8 cellular contexts compared by ENCODE assay signal in the genomic region with DNA sequence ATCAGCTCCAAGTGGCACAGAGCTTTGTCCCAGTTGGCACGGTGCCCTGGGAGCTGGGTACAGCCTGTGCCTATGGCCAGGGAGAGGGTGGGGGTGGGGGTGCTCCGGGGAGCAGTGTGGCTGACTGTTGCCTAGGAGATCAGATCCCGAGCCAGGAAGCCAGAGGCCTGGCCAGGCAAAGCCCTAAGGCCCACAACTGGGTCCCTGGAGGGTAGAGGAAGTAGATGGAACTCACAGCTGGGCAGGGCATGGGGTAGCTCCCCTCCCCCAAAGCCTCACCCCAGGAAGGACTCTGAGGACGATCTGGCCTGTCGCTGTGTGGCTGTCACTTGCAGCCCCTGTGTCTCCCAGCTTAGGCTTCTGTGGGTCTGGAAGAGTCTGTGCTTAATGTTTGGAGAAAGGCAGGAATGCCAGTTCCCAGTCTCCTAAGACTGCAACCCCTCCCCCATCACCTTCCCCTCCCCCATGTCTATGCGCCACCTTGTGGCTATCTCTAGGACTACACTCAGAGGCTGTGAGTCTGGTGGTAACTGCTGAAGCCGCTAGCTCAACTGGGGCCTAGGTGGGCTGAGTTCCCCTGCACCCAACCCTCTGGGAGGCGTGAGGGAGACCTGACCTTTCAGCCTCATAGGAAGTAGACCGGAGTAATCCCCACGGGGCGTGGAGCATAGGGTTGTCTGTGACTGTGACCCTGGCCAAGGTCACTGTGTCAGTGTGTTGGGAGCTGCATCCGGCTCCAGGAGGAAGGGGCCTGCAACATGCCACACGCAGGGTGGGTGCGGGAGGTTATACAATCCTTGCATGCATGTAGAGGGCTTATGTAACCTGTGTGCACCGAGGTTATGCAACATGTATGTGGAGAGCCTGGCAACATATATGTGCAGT. TPM values are rescaled to one million over a fixed set of nuclear protein-coding genes. Genes with fewer than 3 reads are reported as not detected.
DNase-seq lines count a peak whose midpoint lies in the region; ATAC-seq and TF ChIP-seq lines count a peak whose summit lies in the region.

No MANE protein-coding gene starts in this region.

- peaks cover 0 to 26% (median 9%) of the 10 kb centered on the region in 3 experiments for H3K36me3 ChIP-seq in naive thymus-derived CD4-positive, alpha-beta T cell (ENCODE audit: control insufficient read depth in 2 of 3, insufficient read depth in 3 of 3, low read length in 3 of 3)

- peak; percentile 62 for ATAC-seq in esophagus mucosa
- ATAC-seq in naive thymus-derived CD4-positive, alpha-beta T cell, result peak; percentile 93
- no peak for ATAC-seq in GM18502 (IDR thresholded peaks at IDR 0.05; ENCODE audit: poor library complexity, unreplicated experiment)

- H3K27me3 Mint-ChIP-seq in naive thymus-derived CD4-positive, alpha-beta T cell, result no peaks in the 10 kb centered on the region

- H3K9me3 Mint-ChIP-seq in naive thymus-derived CD4-positive, alpha-beta T cell, result no peaks in the 10 kb centered on the region

- H3K4me1 Mint-ChIP-seq in naive thymus-derived CD4-positive, alpha-beta T cell, result peaks cover 7 to 66% (median 36%) of the 10 kb centered on the region in 7 donors

- DNase-seq in AG09309 (ENCODE audit: low read depth), result no peak
- peak; percentile 53 for DNase-seq in H4 (ENCODE audit: low spot score)
- DNase-seq in NOMO-1 treated with dmso at 0.1 percent for 144 hours (lab: John Stamatoyannopoulos, UW; ENCODE audit: unreplicated experiment), result peak; percentile 33
- peak; percentile 64 for DNase-seq in activated T-cell treated with anti-CD3 and anti-CD28 coated beads for 24 hours (ENCODE audit: low read depth)
- DNase-seq in naive thymus-derived CD4-positive, alpha-beta T cell, result peak; percentile 45 to 80 (median 63)
- peak in 46 of 49 donors; percentile 64 to 94 (median 84) for DNase-seq in substantia nigra (lab: John Stamatoyannopoulos, UW)

- H3K4me3 ChIP-seq in AG09309 (ENCODE audit: control insufficient read depth, low read depth, low read length), result no peak overlapping the region
- H3K4me3 ChIP-seq in naive thymus-derived CD4-positive, alpha-beta T cell (ENCODE audit: low read length), result no peak overlapping the region

- intact Hi-C loops in naive thymus-derived CD4-positive, alpha-beta T cell (cut with micrococcal nuclease), result loop anchor here (1.0 to 2.0 kb wide), 6 partner anchors 11 to 62 kb away; partner anchors contain the start of genes MED24 (in 1 of the 2) and THRA (in 1 of the 2)

- CTCF ChIA-PET in naive thymus-derived CD4-positive, alpha-beta T cell (lab: Charles Lee), result interaction anchor here (0.6 to 6.3 kb wide), 27 partner anchors 10 to 202 kb away, joined by 3 to 106 read pairs (median 4); partner anchors contain the start of genes CASC3, CSF3, MED24 and THRA

- H3K27me3 ChIP-seq in naive thymus-derived CD4-positive, alpha-beta T cell (ENCODE audit: control insufficient read depth in 2 of 2, insufficient read depth in 2 of 2, low read length in 2 of 2), result no peaks in the 10 kb centered on the region

- H3K36me3 Mint-ChIP-seq in naive thymus-derived CD4-positive, alpha-beta T cell, result peaks cover 0 to 20% (median 7%) of the 10 kb centered on the region in 5 donors

- POLR2A ChIA-PET in naive thymus-derived CD4-positive, alpha-beta T cell (lab: Charles Lee), result interaction anchor here (1.0 to 6.6 kb wide), 9 partner anchors 9 to 36 kb away, joined by 3 to 60 read pairs (median 9); partner anchors contain the start of gene THRA

- H3K27ac Mint-ChIP-seq in naive thymus-derived CD4-positive, alpha-beta T cell, result peak overlapping the region in 8 of 9 donors; percentile 42 to 89 (median 68)

- H3K27ac ChIP-seq in naive thymus-derived CD4-positive, alpha-beta T cell (ENCODE audit: low read depth, low read length), result peak overlapping the region; percentile 18
- H3K27ac ChIP-seq in substantia nigra (ENCODE audit: low read depth, low read length, poor library complexity, severe bottlenecking), result peak overlapping the region; percentile 100

- H3K4me1 ChIP-seq in naive thymus-derived CD4-positive, alpha-beta T cell (ENCODE audit: control insufficient read depth in 2 of 2, insufficient read depth in 2 of 2, low read length in 2 of 2), result peaks cover 12 to 35% of the 10 kb centered on the region in 2 donors

- no peaks in the 10 kb centered on the region for H3K9me3 ChIP-seq in naive thymus-derived CD4-positive, alpha-beta T cell (ENCODE audit: control insufficient read depth in 2 of 3, low read length in 3 of 3)

- peak overlapping the region in 8 of 10 donors; percentile 35 to 78 (median 71) for H3K4me3 Mint-ChIP-seq in naive thymus-derived CD4-positive, alpha-beta T cell

- peak; percentile 90 for TF ChIP-seq CTCF in AG09309 (IDR thresholded peaks at IDR 0.05; ENCODE audit: control insufficient read depth, insufficient read depth, low read depth, low read length, missing control alignments)

RNA-seq across cellular contexts. Expression of gene THRA, which starts 12.7 kb away (rescaled TPM):
- total RNA-seq in H4 (2014; rRNA removed; shearing (Covaris generic)), result 13.6 and 16.6 TPM in 2 replicates
- total RNA-seq in esophagus mucosa, result 9.4 TPM
- total RNA-seq in naive thymus-derived CD4-positive, alpha-beta T cell, result 10 to 100 TPM in 4 of 5 experiments, 1 to 10 TPM in 1; 3.2 to 55.9 (median 48.4) TPM
- 10 to 100 TPM; 17.7 to 26.2 TPM for polyA plus RNA-seq in naive thymus-derived CD4-positive, alpha-beta T cell

RNA-seq across cellular contexts. Expression of gene MED24, which starts 21.2 kb away (rescaled TPM):
- total RNA-seq in H4 (2014; rRNA removed; shearing (Covaris generic)), result 33.9 and 44.5 TPM in 2 replicates
- 55.9 TPM for total RNA-seq in esophagus mucosa
- total RNA-seq in naive thymus-derived CD4-positive, alpha-beta T cell, result 100 to 1,000 TPM in 1 of 5 experiments, 10 to 100 TPM in 4; 82.9 to 103 (median 91.4) TPM
- polyA plus RNA-seq in naive thymus-derived CD4-positive, alpha-beta T cell, result 10 to 100 TPM; 46.7 to 62.7 TPM

RNA-seq across cellular contexts. Expression of gene NR1D1, which starts 24.9 kb away (rescaled TPM):
- total RNA-seq in H4 (2014; rRNA removed; shearing (Covaris generic)), result 0.39 and 2.2 TPM in 2 replicates
- total RNA-seq in esophagus mucosa, result 14.6 TPM
- total RNA-seq in naive thymus-derived CD4-positive, alpha-beta T cell, result 10 to 100 TPM in 4 of 5 experiments, 1 to 10 TPM in 1; 3.6 to 34.2 (median 17.3) TPM
- polyA plus RNA-seq in naive thymus-derived CD4-positive, alpha-beta T cell, result 10 to 100 TPM in 1 of 2 donors, 1 to 10 TPM in 1; 4.7 to 11.2 TPM

RNA-seq across cellular contexts. Expression of gene MSL1, which starts 46.3 kb away (rescaled TPM):
- 38.4 and 39.1 TPM in 2 replicates for total RNA-seq in H4 (2014; rRNA removed; shearing (Covaris generic))
- total RNA-seq in esophagus mucosa, result 36.1 TPM
- 100 to 1,000 TPM in 4 of 5 experiments, 10 to 100 TPM in 1; 97.0 to 145 (median 113) TPM for total RNA-seq in naive thymus-derived CD4-positive, alpha-beta T cell
- polyA plus RNA-seq in naive thymus-derived CD4-positive, alpha-beta T cell, result 10 to 100 TPM in 1 of 2 donors, 1 to 10 TPM in 1; 8.0 to 11.3 TPM
